Comparison of ENCODE assay signal across 27 cellular contexts in the genomic region with DNA sequence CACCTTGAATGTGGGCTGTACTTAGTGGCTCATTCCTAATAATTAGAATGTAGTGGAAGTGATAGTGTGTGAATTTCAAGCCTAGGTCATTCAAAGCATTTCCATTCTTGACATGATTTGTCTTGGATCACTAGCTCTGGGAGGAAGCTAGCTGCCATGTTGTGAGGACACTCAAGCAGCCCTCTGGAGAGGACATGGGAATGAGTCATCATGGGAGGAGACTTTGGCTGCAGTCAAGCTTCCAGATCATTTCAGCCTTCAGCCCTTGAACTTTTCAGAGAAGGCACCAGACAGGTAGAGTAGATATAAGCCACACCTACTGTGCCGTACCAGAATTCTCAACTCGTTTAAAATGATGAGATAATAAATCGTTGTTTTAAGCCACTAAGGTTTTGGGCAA.
"Had no signal": no experiment of that assay in that cellular context is flagged by ENCODE, and none has a peak within 500 bp of the region (broad histone marks: within the 10 kb centered on the region; RNA-seq: fewer than 3 reads in every experiment).

No MANE protein-coding gene starts in this region.

- H3K27me3 Mint-ChIP-seq: activated CD4-positive, alpha-beta memory T cell treated with anti-CD3 and anti-CD28 coated beads for 36 hours; activated CD4-positive, alpha-beta T cell treated with anti-CD3 and anti-CD28 coated beads, Interleukin-2, amount 10 ng/mL, durations not matched to agents 24 days and 14 days; activated naive CD4-positive, alpha-beta T cell treated with anti-CD3 and anti-CD28 coated beads, Interleukin-2, amount 50 U/mL, for 24 hours; activated naive CD8-positive, alpha-beta T cell treated with anti-CD3 and anti-CD28 coated beads, Interleukin-2, amount 50 U/mL, for 24 hours; activated T-helper 17 cell treated with anti-CD3 and anti-CD28 coated beads, Interleukin-2, amount 50 U/mL, for 72 hours; T-helper 17 cell had no signal

- H3K4me1 Mint-ChIP-seq: activated CD4-positive, alpha-beta T cell treated with anti-CD3 and anti-CD28 coated beads, Interleukin-2, amount 10 ng/mL, durations not matched to agents 24 days and 14 days; activated naive CD4-positive, alpha-beta T cell treated with anti-CD3 and anti-CD28 coated beads, Interleukin-2, amount 50 U/mL, for 24 hours; activated naive CD8-positive, alpha-beta T cell treated with anti-CD3 and anti-CD28 coated beads, Interleukin-2, amount 50 U/mL, for 24 hours; activated T-helper 17 cell treated with anti-CD3 and anti-CD28 coated beads, Interleukin-2, amount 50 U/mL, for 72 hours; naive thymus-derived CD8-positive, alpha-beta T cell; T-helper 17 cell had no signal

- H3K4me3 ChIP-seq: breast epithelium, left ventricle myocardium inferior, pancreas, prostate gland, skin epidermis, testis, transverse colon had no signal

- DNase-seq: activated CD4-positive, alpha-beta memory T cell treated with anti-CD3 and anti-CD28 coated beads for 36 hours; activated CD4-positive, alpha-beta T cell treated with anti-CD3 and anti-CD28 coated beads, Interleukin-2, amount 10 ng/mL, durations not matched to agents 24 days and 14 days; activated CD4-positive, CD25-positive, alpha-beta regulatory T cell treated with anti-CD3 and anti-CD28 coated beads, Interleukin-2, amount 50 U/mL, for 72 hours; activated CD8-positive, alpha-beta memory T cell treated with anti-CD3 and anti-CD28 coated beads, Interleukin-2, amount 50 U/mL, for 48 hours; activated naive CD8-positive, alpha-beta T cell treated with anti-CD3 and anti-CD28 coated beads, Interleukin-2, amount 50 U/mL, for 24 hours; activated T-cell treated with anti-CD3 and anti-CD28 coated beads, Interleukin-2, amount 50 U/mL, for 4 hours; amygdala; central memory CD4-positive, alpha-beta T cell; left ventricle myocardium inferior; midbrain; naive thymus-derived CD8-positive, alpha-beta T cell; nucleus accumbens; pancreas; retina; stimulated activated CD4-positive, alpha-beta T cell treated with anti-CD3 and anti-CD28 coated beads, Interleukin-12 subunit alpha, Interleukin-12 subunit beta, amount 100 ng/mL, for 4 hours; stimulated activated CD4-positive, alpha-beta T cell treated with anti-CD3 and anti-CD28 coated beads, Interleukin-4, amount 100 ng/mL, for 1 hour; stimulated activated naive CD8-positive, alpha-beta T cell treated with anti-CD3 and anti-CD28 coated beads, Interleukin-15, Interleukin-2, amounts not matched to agents 100 U/mL and 50 U/mL, for 24 hours; T-helper 17 cell; T1000; testis; transverse colon had no signal

- H3K27ac Mint-ChIP-seq: activated CD4-positive, alpha-beta memory T cell treated with anti-CD3 and anti-CD28 coated beads for 36 hours; activated CD4-positive, alpha-beta T cell treated with anti-CD3 and anti-CD28 coated beads, Interleukin-2, amount 10 ng/mL, durations not matched to agents 24 days and 14 days; activated naive CD4-positive, alpha-beta T cell treated with anti-CD3 and anti-CD28 coated beads, Interleukin-2, amount 50 U/mL, for 24 hours; activated naive CD8-positive, alpha-beta T cell treated with anti-CD3 and anti-CD28 coated beads, Interleukin-2, amount 50 U/mL, for 24 hours; activated T-helper 17 cell treated with anti-CD3 and anti-CD28 coated beads, Interleukin-2, amount 50 U/mL, for 72 hours; naive thymus-derived CD8-positive, alpha-beta T cell; T-helper 17 cell had no signal

- H3K4me3 Mint-ChIP-seq: activated CD4-positive, alpha-beta memory T cell treated with anti-CD3 and anti-CD28 coated beads for 36 hours; activated CD4-positive, alpha-beta T cell treated with anti-CD3 and anti-CD28 coated beads, Interleukin-2, amount 10 ng/mL, durations not matched to agents 24 days and 14 days; activated naive CD4-positive, alpha-beta T cell treated with anti-CD3 and anti-CD28 coated beads, Interleukin-2, amount 50 U/mL, for 24 hours; activated naive CD8-positive, alpha-beta T cell treated with anti-CD3 and anti-CD28 coated beads, Interleukin-2, amount 50 U/mL, for 24 hours; activated T-cell treated with anti-CD3 and anti-CD28 coated beads, Interleukin-2, amount 50 U/mL, for 4 hours; activated T-helper 17 cell treated with anti-CD3 and anti-CD28 coated beads, Interleukin-2, amount 50 U/mL, for 72 hours; naive thymus-derived CD8-positive, alpha-beta T cell; neural crest cell; T-helper 17 cell had no signal

- H3K9me3 ChIP-seq: pancreas, prostate gland, testis had no signal

- H3K9me3 Mint-ChIP-seq: activated CD4-positive, alpha-beta T cell treated with anti-CD3 and anti-CD28 coated beads, Interleukin-2, amount 10 ng/mL, durations not matched to agents 24 days and 14 days had no signal

- H3K4me1 ChIP-seq: breast epithelium, pancreas, prostate gland, testis, transverse colon had no signal

- H3K36me3 ChIP-seq: breast epithelium, left ventricle myocardium inferior, pancreas, prostate gland, transverse colon had no signal

- H3K27ac ChIP-seq: breast epithelium, left ventricle myocardium inferior, pancreas, prostate gland, skin epidermis, testis, transverse colon had no signal

- H3K27me3 ChIP-seq: breast epithelium, pancreas, testis, transverse colon had no signal

- H3K36me3 Mint-ChIP-seq: activated CD4-positive, alpha-beta memory T cell treated with anti-CD3 and anti-CD28 coated beads for 36 hours; activated naive CD4-positive, alpha-beta T cell treated with anti-CD3 and anti-CD28 coated beads, Interleukin-2, amount 50 U/mL, for 24 hours had no signal
